13 cellular contexts compared by ENCODE assay signal in the genomic region with DNA sequence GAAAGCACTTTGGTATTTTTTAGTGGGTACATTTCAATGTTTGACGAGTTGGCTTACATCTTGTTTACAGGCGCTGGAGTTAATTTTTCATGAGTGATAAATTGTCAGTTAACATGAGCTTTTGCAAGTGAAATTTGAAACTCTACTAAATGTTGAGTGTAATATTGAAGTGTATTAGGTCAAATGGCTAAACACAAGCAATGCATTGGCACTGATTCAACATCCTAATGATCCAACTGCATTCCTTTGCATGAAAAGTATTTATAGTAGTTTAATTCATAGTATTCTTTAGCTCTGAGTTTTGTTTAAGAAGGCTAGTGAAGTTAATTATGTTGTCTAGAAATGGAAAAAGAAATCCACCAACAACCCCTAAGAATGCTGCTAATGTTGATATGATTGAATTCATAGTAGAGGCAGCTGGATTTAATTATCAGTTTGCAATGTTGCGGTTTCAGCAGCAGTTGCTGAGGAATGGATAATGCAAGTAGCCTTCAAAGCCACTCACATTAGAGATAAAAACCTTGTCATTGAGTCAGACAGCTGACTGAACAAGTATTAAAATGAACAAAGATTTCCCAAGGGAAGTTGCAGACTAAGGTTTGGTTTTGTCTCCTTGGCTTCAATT.
DNase-seq lines count a peak whose midpoint lies in the region; FAIRE-seq and TF ChIP-seq lines count a peak whose summit lies in the region.
"Had no signal": no experiment of that assay in that cellular context is flagged by ENCODE, and none has a peak within 500 bp of the region (broad histone marks: within the 10 kb centered on the region; RNA-seq: fewer than 3 reads in every experiment).

No MANE protein-coding gene starts in this region.

- no peak overlapping the region for H3K27ac Mint-ChIP-seq in activated naive CD8-positive, alpha-beta T cell treated with anti-CD3 and anti-CD28 coated beads for 36 hours
- H3K27ac Mint-ChIP-seq: effector memory CD8-positive, alpha-beta T cell had no signal

- no peak overlapping the region for H3K4me3 Mint-ChIP-seq in activated naive CD8-positive, alpha-beta T cell treated with anti-CD3 and anti-CD28 coated beads for 36 hours
- H3K4me3 Mint-ChIP-seq: effector memory CD8-positive, alpha-beta T cell had no signal

- H3K4me1 Mint-ChIP-seq in activated naive CD8-positive, alpha-beta T cell treated with anti-CD3 and anti-CD28 coated beads for 36 hours = no peaks in the 10 kb centered on the region

- intact Hi-C loops in kidney (cut with DNase I) = no loop called here

- H3K27ac ChIP-seq in kidney (ENCODE audit: low read depth in 2 of 2, low read length in 2 of 2) = no peak overlapping the region
- H3K27ac ChIP-seq: right lobe of liver had no signal

- no peaks in the 10 kb centered on the region for H3K36me3 Mint-ChIP-seq in activated naive CD8-positive, alpha-beta T cell treated with anti-CD3 and anti-CD28 coated beads for 36 hours

- H3K9ac ChIP-seq in kidney (ENCODE audit: low read length in 2 of 2) = no peak overlapping the region

- H3K4me3 ChIP-seq in skeletal muscle cell (ENCODE audit: low read depth, low read length) (no peak overlapping the region), kidney (ENCODE audit: low read length in 2 of 2) (no peak overlapping the region)
- H3K4me3 ChIP-seq: right lobe of liver had no signal

- H3K27me3 Mint-ChIP-seq in activated naive CD8-positive, alpha-beta T cell treated with anti-CD3 and anti-CD28 coated beads for 36 hours = no peaks in the 10 kb centered on the region
- H3K27me3 Mint-ChIP-seq: effector memory CD8-positive, alpha-beta T cell had no signal

- H3K4me1 ChIP-seq in kidney (ENCODE audit: control insufficient read depth in 1 of 2, insufficient read depth in 1 of 2, low read depth in 1 of 2, low read length in 2 of 2) = no peaks in the 10 kb centered on the region

- H3K9me3 Mint-ChIP-seq in activated naive CD8-positive, alpha-beta T cell treated with anti-CD3 and anti-CD28 coated beads for 36 hours = no peaks in the 10 kb centered on the region
- H3K9me3 Mint-ChIP-seq: effector memory CD8-positive, alpha-beta T cell had no signal

- TF ChIP-seq POLR2A in erythroblast (IDR thresholded peaks at IDR 0.05; ENCODE audit: low read length) = no peak

- no peaks in the 10 kb centered on the region for H3K9me3 ChIP-seq in kidney (ENCODE audit: control insufficient read depth in 1 of 2, low read length in 2 of 2)
- H3K9me3 ChIP-seq: right lobe of liver had no signal

- DNase-seq in GM04504 (ENCODE audit: low read depth) (peak; percentile 9), RPMI7951 (ENCODE audit: low read depth) (peak; percentile 51), fibroblast of peridontal ligament (ENCODE audit: extremely low read depth) (peak; percentile 34), skeletal muscle cell (ENCODE audit: low read depth) (peak; percentile 39), erythroblast (lab: John Stamatoyannopoulos, UW) (no peak), kidney (no peak)
- no peak for DNase-seq in activated naive CD8-positive, alpha-beta T cell treated with anti-CD3 and anti-CD28 coated beads for 36 hours
- DNase-seq: activated CD8-positive, alpha-beta memory T cell treated with anti-CD3 and anti-CD28 coated beads, Interleukin-2, amount 50 U/mL, for 4 hours; COR-L47; effector memory CD8-positive, alpha-beta T cell; MM.1S; NCI-H446 treated with DMSO at 0.1 percent for 48 hours had no signal

- TF ChIP-seq CTCF in kidney (IDR thresholded peaks at IDR 0.05; ENCODE audit: borderline replicate concordance, extremely low read depth, insufficient read depth) = no peak

- no peaks in the 10 kb centered on the region for H3K36me3 ChIP-seq in kidney (ENCODE audit: control insufficient read depth in 1 of 2, insufficient read depth in 2 of 2, low read length in 2 of 2)
- H3K36me3 ChIP-seq: right lobe of liver had no signal

- no peak for FAIRE-seq in kidney (lab: Jason Lieb, UNC)

Comparison
In these comparisons a context has a peak if more than half of its experiments do, and no peak if none do; other contexts are left out.
1. DNase-seq: peak in GM04504 (single experiment), RPMI7951 (single experiment), fibroblast of peridontal ligament (single experiment) and skeletal muscle cell (single experiment); none in erythroblast (0 of 2), kidney (single experiment) and activated naive CD8-positive, alpha-beta T cell treated with anti-CD3 and anti-CD28 coated beads for 36 hours (single experiment).